8 cellular contexts compared by ENCODE assay signal in the genomic region with DNA sequence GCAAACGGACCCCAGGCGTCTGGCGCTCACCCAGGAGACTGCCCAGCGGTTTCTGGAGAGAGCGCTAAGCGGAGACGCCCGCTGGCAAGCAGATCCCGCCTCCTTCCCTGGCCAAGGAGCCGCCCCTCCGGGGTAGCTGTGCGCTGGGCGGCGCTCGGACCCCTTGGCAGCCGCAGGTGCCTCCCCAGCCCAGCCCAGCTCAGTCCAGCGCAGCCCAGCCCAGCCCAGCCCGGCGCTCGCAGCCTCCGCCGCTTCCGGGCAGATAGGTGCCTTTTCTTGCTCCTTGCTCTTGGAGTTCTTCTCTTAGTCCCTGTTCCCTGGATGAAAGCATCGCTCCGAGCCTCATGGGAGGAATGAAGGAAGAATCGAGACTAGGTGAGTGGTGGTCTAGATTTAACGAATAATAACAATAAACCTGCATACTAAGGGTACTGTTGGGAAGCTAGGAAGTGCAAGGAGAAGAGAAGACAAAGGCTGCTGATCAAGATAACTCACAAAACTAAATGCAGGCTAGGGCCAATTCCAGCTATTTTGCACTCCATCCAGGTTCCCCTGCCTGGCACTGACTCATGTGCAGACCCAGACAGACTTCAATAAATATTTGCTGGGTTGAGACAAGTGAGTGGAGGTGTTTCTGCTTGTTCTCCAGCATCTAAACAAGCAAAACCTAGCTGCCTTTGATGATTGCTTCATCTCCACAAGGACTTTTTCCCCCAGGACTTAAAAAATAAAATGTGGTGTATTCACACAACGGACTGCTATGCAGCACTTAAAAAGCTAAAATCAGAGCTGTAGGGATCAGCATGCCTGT. TPM values are rescaled to one million over a fixed set of nuclear protein-coding genes. Genes with fewer than 3 reads are reported as not detected.
DNase-seq lines count a peak whose midpoint lies in the region; ATAC-seq and TF ChIP-seq lines count a peak whose summit lies in the region.

STK32A (plus strand) TSS at position 202 of the 811 bp plus-strand sequence. CDS start 4,609 bp downstream, outside the sequence.

- DNase-seq in DMS79 treated with DMSO at 0.1 percent for 48 hours (lab: John Stamatoyannopoulos, UW) (peak; percentile 63), NCI-H345 (lab: John Stamatoyannopoulos, UW) (peak; percentile 87), coronary artery (ENCODE audit: low spot score) (peak; percentile 78), left lobe of liver (ENCODE audit: low spot score) (no peak), hepatic stellate cell (ENCODE audit: low spot score) (no peak)
- DNase-seq in activated CD8-positive, alpha-beta T cell treated with anti-CD3 and anti-CD28 coated beads for 36 hours: no peak

- ATAC-seq in left lobe of liver: peak; percentile 47
- no peak for ATAC-seq in HG02884 (IDR thresholded peaks at IDR 0.05; ENCODE audit: unreplicated experiment)
- no peak for ATAC-seq in activated CD8-positive, alpha-beta T cell treated with anti-CD3 and anti-CD28 coated beads for 36 hours

- peak within 1 kb of the TSS in 4 of 5 donors; percentile 41 to 71 (median 64) for H3K9ac ChIP-seq in subcutaneous abdominal adipose tissue (ENCODE audit: low read length in 5 of 5)

- H3K27me3 ChIP-seq in subcutaneous abdominal adipose tissue (ENCODE audit: control insufficient read depth in 5 of 5, insufficient read depth in 4 of 5, low read length in 5 of 5): peaks cover 0 to 24% (median 2%) of the 10 kb centered on the region in 5 donors

- peaks cover 0 to 8% (median 0%) of the 10 kb centered on the region in 5 donors for H3K9me3 ChIP-seq in subcutaneous abdominal adipose tissue (ENCODE audit: control insufficient read depth in 5 of 5, low read length in 5 of 5)

- H3K4me1 Mint-ChIP-seq in activated CD8-positive, alpha-beta T cell treated with anti-CD3 and anti-CD28 coated beads for 36 hours (ENCODE audit: low read depth): peaks cover 3% of the 10 kb centered on the region

- no peaks in the 10 kb centered on the region for H3K36me3 ChIP-seq in subcutaneous abdominal adipose tissue (ENCODE audit: control insufficient read depth in 5 of 5, insufficient read depth in 5 of 5, low read length in 5 of 5)

- POLR2A ChIA-PET in activated CD8-positive, alpha-beta T cell treated with anti-CD3 and anti-CD28 coated beads for 36 hours (lab: Charles Lee): no interaction called here

- TF ChIP-seq CTCF in coronary artery (IDR thresholded peaks at IDR 0.05): no peak
- no peak for TF ChIP-seq CTCF in activated CD8-positive, alpha-beta T cell treated with anti-CD3 and anti-CD28 coated beads for 36 hours (IDR thresholded peaks at IDR 0.05)

- H3K4me1 ChIP-seq in subcutaneous abdominal adipose tissue (ENCODE audit: control insufficient read depth in 5 of 5, insufficient read depth in 5 of 5, low read length in 5 of 5): peaks cover 0 to 17% (median 15%) of the 10 kb centered on the region in 5 donors

- H3K4me3 ChIP-seq in coronary artery (peak within 1 kb of the TSS; percentile 80), subcutaneous abdominal adipose tissue (ENCODE audit: low read depth in 1 of 5, low read length in 5 of 5) (peak within 1 kb of the TSS; percentile 62 to 83 (median 66))

- intact Hi-C loops in activated CD8-positive, alpha-beta T cell treated with anti-CD3 and anti-CD28 coated beads for 36 hours (cut with micrococcal nuclease): no loop called here

- H3K4me3 Mint-ChIP-seq in activated CD8-positive, alpha-beta T cell treated with anti-CD3 and anti-CD28 coated beads for 36 hours: no peak within 1 kb of the TSS

- CTCF ChIA-PET in activated CD8-positive, alpha-beta T cell treated with anti-CD3 and anti-CD28 coated beads for 36 hours (lab: Charles Lee): no interaction called here

- H3K27ac ChIP-seq in coronary artery (peak within 1 kb of the TSS; percentile 87 to 88), subcutaneous abdominal adipose tissue (ENCODE audit: low read depth, low read length) (no peak within 1 kb of the TSS)

- H3K9me3 Mint-ChIP-seq in activated CD8-positive, alpha-beta T cell treated with anti-CD3 and anti-CD28 coated beads for 36 hours: no peaks in the 10 kb centered on the region

- H3K36me3 Mint-ChIP-seq in activated CD8-positive, alpha-beta T cell treated with anti-CD3 and anti-CD28 coated beads for 36 hours (ENCODE audit: low read depth): no peaks in the 10 kb centered on the region

- H3K27me3 Mint-ChIP-seq in activated CD8-positive, alpha-beta T cell treated with anti-CD3 and anti-CD28 coated beads for 36 hours: peaks cover 36% of the 10 kb centered on the region

- no peak within 1 kb of the TSS for H3K27ac Mint-ChIP-seq in activated CD8-positive, alpha-beta T cell treated with anti-CD3 and anti-CD28 coated beads for 36 hours

RNA-seq across cellular contexts. Expression of gene STK32A, which starts in this region (rescaled TPM):
- 0.23 TPM for total RNA-seq in left lobe of liver
- total RNA-seq in activated CD8-positive, alpha-beta T cell treated with anti-CD3 and anti-CD28 coated beads for 36 hours: not detected

Comparison
In these comparisons a context has a peak if more than half of its experiments do, and no peak if none do; other contexts are left out.
1. Peak in ATAC-seq in left lobe of liver; RNA of the gene not detected or under 1 TPM.
2. DNase-seq: peak in DMS79 treated with DMSO at 0.1 percent for 48 hours (single experiment), NCI-H345 (single experiment) and coronary artery (single experiment); none in left lobe of liver (single experiment), hepatic stellate cell (single experiment) and activated CD8-positive, alpha-beta T cell treated with anti-CD3 and anti-CD28 coated beads for 36 hours (single experiment).